ENCODE assay signal across 8 cellular contexts in the genomic region with DNA sequence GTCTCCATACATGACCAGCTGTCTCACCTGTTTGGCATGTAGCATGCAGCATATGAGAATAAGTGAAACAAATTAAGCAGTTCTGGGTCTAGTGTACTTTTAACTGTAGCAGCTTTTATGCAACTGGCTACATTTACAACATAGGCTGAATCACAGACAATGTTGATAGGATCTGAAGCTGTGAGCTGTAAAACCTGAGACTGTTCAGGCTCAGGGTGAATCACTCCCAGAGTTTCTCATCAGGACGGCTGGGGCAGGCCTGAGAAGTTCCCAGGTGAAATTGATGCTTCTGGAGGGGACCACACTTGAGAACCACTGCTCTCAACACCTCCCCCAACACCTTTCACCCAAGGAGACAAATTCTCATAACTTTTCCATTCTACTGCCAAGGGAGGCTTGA.
A peak's percentile ranks its signal among the peaks of the same experiment; 100 is the strongest.
DNase-seq lines count a peak whose midpoint lies in the region; ATAC-seq, FAIRE-seq and TF ChIP-seq lines count a peak whose summit lies in the region.
"Not testable (repeated sequence)": the region's sequence is repeated elsewhere in the genome, so short reads cannot be mapped to it uniquely, and the experiment has no call there.

No MANE protein-coding gene starts in this region.

- not testable (repeated sequence) for H3K9ac ChIP-seq in astrocyte (ENCODE audit: low read length)

- peak; percentile 31 for DNase-seq in AG08395 (ENCODE audit: low spot score)
- peak; percentile 22 for DNase-seq in HCEC 1CT
- DNase-seq in RWPE2 (ENCODE audit: low spot score); activated T-cell treated with anti-CD3 and anti-CD28 coated beads, Interleukin-2, amount 50 U/mL, for 4 hours: not testable (repeated sequence)
- DNase-seq in astrocyte (ENCODE audit: low read depth), result peak; percentile 21
- DNase-seq in fibroblast of mammary gland (ENCODE audit: low read depth), result peak; percentile 46
- peak; percentile 90 for DNase-seq in islet precursor cell
- DNase-seq in skeletal muscle cell (ENCODE audit: low read depth), result peak; percentile 87

- not testable (repeated sequence) for H3K27ac Mint-ChIP-seq in astrocyte (ENCODE audit: unreplicated experiment)

- H3K9me3 Mint-ChIP-seq in activated T-cell treated with anti-CD3 and anti-CD28 coated beads, Interleukin-2, amount 50 U/mL, for 4 hours; astrocyte (ENCODE audit: unreplicated experiment): not testable (repeated sequence)

- not testable (repeated sequence) for H3K4me3 ChIP-seq in RWPE2 (ENCODE audit: severe bottlenecking); astrocyte (ENCODE audit: insufficient read depth, low read depth, low read length); fibroblast of mammary gland (ENCODE audit: control insufficient read depth, low read depth, low read length); skeletal muscle cell (ENCODE audit: low read depth, low read length)

- not testable (repeated sequence) for H3K4me2 ChIP-seq in astrocyte (ENCODE audit: low read length)

- not testable (repeated sequence) for H3K27ac ChIP-seq in RWPE2 (ENCODE audit: poor library complexity, severe bottlenecking); astrocyte (ENCODE audit: low read depth, low read length)

- not testable (repeated sequence) for FAIRE-seq in astrocyte (lab: Jason Lieb, UNC)

- not testable (repeated sequence) for H3K79me2 ChIP-seq in astrocyte (ENCODE audit: insufficient read depth, low read length)

- H3K4me1 Mint-ChIP-seq in activated T-cell treated with anti-CD3 and anti-CD28 coated beads, Interleukin-2, amount 50 U/mL, for 4 hours (ENCODE audit: low read depth), result not testable (repeated sequence)
- H3K4me1 Mint-ChIP-seq in astrocyte (ENCODE audit: low read depth, unreplicated experiment), result peaks cover 11% of the 10 kb centered on the region

- not testable (repeated sequence) for H3K36me3 ChIP-seq in RWPE2 (ENCODE audit: low read depth); astrocyte (ENCODE audit: insufficient read depth, low read length)

- not testable (repeated sequence) for H3K4me1 ChIP-seq in RWPE2 (ENCODE audit: insufficient read depth, poor library complexity, severe bottlenecking); astrocyte (ENCODE audit: insufficient read depth, low read length)

- not testable (repeated sequence) for H3K4me3 Mint-ChIP-seq in activated T-cell treated with anti-CD3 and anti-CD28 coated beads, Interleukin-2, amount 50 U/mL, for 4 hours; astrocyte (ENCODE audit: unreplicated experiment)

- not testable (repeated sequence) for H4K20me1 ChIP-seq in astrocyte (ENCODE audit: insufficient read depth, low read length)

- not testable (repeated sequence) for TF ChIP-seq CTCF in RWPE2 (IDR thresholded peaks at IDR 0.05; ENCODE audit: poor library complexity, severe bottlenecking); astrocyte (IDR thresholded peaks at IDR 0.05; ENCODE audit: insufficient read depth, low read depth, low read length); fibroblast of mammary gland (conservative IDR thresholded peaks at IDR 0.05; ENCODE audit: control insufficient read depth, insufficient read depth, low read depth, low read length)

- H3K9me3 ChIP-seq in RWPE2 (ENCODE audit: severe bottlenecking); astrocyte (ENCODE audit: insufficient read depth, low read depth, low read length): not testable (repeated sequence)

- not testable (repeated sequence) for H3K36me3 Mint-ChIP-seq in activated T-cell treated with anti-CD3 and anti-CD28 coated beads, Interleukin-2, amount 50 U/mL, for 4 hours (ENCODE audit: insufficient read depth); astrocyte (ENCODE audit: low read depth, unreplicated experiment)

- not testable (repeated sequence) for H2AFZ ChIP-seq in astrocyte (ENCODE audit: low read depth, low read length)

- not testable (repeated sequence) for H3K27me3 Mint-ChIP-seq in activated T-cell treated with anti-CD3 and anti-CD28 coated beads, Interleukin-2, amount 50 U/mL, for 4 hours (ENCODE audit: low read depth); astrocyte (ENCODE audit: low read depth, unreplicated experiment)

- ATAC-seq in RWPE2 (ENCODE audit: low read depth), result peak; percentile 98
- peak; percentile 58 to 88 for ATAC-seq in activated T-cell treated with anti-CD3 and anti-CD28 coated beads, Interleukin-2, amount 50 U/mL, for 4 hours

- H3K27me3 ChIP-seq in RWPE2 (ENCODE audit: insufficient read depth, poor library complexity, severe bottlenecking); astrocyte (ENCODE audit: insufficient read depth, low read length): not testable (repeated sequence)
